In the genomic region with DNA sequence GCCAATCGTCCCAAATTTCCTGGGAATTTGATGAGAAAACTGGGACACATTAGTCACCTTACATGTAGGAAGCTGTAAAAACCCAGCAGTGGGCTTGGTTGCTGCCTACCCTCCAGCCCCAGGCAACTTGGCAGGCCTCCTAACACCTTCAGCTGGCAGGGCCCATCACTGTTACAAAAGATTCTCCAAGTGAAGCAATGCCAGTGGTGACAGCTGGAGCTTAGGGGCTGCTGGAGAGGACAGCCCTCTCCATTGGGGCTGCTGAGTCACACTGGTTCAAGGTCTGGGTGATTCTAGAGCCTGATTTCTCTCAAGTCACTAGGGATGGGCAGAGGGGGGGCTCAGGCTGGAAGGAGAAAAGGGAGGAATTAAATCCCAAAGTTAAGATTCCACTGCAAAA, we compare ENCODE assay signal across 1 cellular context.
TF ChIP-seq lines count a peak whose summit lies in the region.

No MANE protein-coding gene starts in this region.

TF ChIP-seq in GM23338, 12 proteins besides CTCF, POLR2A, EP300 and RAD21 (continued from another document):
- TF ChIP-seq, protein P1, sequence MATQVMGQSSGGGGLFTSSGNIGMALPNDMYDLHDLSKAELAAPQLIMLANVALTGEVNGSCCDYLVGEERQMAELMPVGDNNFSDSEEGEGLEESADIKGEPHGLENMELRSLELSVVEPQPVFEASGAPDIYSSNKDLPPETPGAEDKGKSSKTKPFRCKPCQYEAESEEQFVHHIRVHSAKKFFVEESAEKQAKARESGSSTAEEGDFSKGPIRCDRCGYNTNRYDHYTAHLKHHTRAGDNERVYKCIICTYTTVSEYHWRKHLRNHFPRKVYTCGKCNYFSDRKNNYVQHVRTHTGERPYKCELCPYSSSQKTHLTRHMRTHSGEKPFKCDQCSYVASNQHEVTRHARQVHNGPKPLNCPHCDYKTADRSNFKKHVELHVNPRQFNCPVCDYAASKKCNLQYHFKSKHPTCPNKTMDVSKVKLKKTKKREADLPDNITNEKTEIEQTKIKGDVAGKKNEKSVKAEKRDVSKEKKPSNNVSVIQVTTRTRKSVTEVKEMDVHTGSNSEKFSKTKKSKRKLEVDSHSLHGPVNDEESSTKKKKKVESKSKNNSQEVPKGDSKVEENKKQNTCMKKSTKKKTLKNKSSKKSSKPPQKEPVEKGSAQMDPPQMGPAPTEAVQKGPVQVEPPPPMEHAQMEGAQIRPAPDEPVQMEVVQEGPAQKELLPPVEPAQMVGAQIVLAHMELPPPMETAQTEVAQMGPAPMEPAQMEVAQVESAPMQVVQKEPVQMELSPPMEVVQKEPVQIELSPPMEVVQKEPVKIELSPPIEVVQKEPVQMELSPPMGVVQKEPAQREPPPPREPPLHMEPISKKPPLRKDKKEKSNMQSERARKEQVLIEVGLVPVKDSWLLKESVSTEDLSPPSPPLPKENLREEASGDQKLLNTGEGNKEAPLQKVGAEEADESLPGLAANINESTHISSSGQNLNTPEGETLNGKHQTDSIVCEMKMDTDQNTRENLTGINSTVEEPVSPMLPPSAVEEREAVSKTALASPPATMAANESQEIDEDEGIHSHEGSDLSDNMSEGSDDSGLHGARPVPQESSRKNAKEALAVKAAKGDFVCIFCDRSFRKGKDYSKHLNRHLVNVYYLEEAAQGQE (IDR thresholded peaks at IDR 0.05; ENCODE audit: unreplicated experiment): no peak
- TF ChIP-seq NANOG (IDR thresholded peaks at IDR 0.05; ENCODE audit: borderline replicate concordance): no peak
